ENCODE assay signal across 19 cellular contexts in the genomic region with DNA sequence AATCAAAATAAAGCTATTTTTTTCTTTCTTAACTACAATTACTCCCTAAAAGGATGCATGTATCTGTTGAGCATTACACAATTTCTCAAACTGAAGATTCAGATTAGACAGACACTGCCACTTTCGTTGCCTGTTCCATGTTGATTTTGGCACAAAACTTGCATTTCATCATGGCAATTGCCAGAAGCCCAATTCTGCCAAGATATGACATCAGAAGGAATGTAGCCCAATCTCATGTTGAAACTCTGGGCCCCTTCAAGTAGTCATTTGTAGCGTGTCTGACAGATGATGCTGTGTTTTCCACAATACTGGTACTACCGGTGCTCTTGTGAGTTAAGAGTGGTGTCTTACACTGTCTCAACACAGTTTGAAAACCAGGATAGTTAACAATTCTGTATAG.
DNase-seq lines count a peak whose midpoint lies in the region; ATAC-seq and TF ChIP-seq lines count a peak whose summit lies in the region.
"Had no signal": no experiment of that assay in that cellular context is flagged by ENCODE, and none has a peak within 500 bp of the region (broad histone marks: within the 10 kb centered on the region; RNA-seq: fewer than 3 reads in every experiment).

No MANE protein-coding gene starts in this region.

- DNase-seq in LNCaP clone FGC (ENCODE audit: low read depth) (peak; percentile 49), cardiac fibroblast (ENCODE audit: low read depth in 2 of 2) (peak; percentile 18 to 67), left lung (no peak), stomach (no peak), T-helper 9 cell (no peak), T-helper 17 cell (no peak), dermis blood vessel endothelial cell (no peak), DMS153 (lab: John Stamatoyannopoulos, UW) (no peak)
- DNase-seq: activated CD4-positive, alpha-beta T cell treated with anti-CD3 and anti-CD28 coated beads, Interleukin-2, amount 50 U/mL, for 1 hour; activated T-cell treated with anti-CD3 and anti-CD28 coated beads, Interleukin-2, amount 50 U/mL, for 1 hour; cerebellar nuclear complex; DMS79 treated with DMSO at 0.1 percent for 48 hours; NCI-H1092; SHP77 treated with DMSO at 0.1 percent for 48 hours had no signal

- no peaks in the 10 kb centered on the region for H3K36me3 Mint-ChIP-seq in T-helper 17 cell (ENCODE audit: low read depth)
- H3K36me3 Mint-ChIP-seq: activated naive CD8-positive, alpha-beta T cell treated with anti-CD3 and anti-CD28 coated beads for 36 hours; stimulated activated memory B cell treated with anti-CD40 and anti-IgM and Interleukin-4, amounts not matched to agents 10 μg/mL and 1 μg/mL and 100 μg/mL, for 72 hours had no signal

- 45 to 59% (median 52%) methylated on average over 3 of the region's 3 CpGs for WGBS in stomach, 5 donors

- ATAC-seq in left lung (peak; percentile 69), T-helper 17 cell (no peak)
- ATAC-seq: stimulated activated memory B cell treated with anti-CD40 and anti-IgM and Interleukin-4, amounts not matched to agents 10 μg/mL and 1 μg/mL and 100 μg/mL, for 72 hours had no signal

- no peak overlapping the region for H3K27ac Mint-ChIP-seq in T-helper 17 cell
- H3K27ac Mint-ChIP-seq: activated naive CD8-positive, alpha-beta T cell treated with anti-CD3 and anti-CD28 coated beads for 36 hours; stimulated activated memory B cell treated with anti-CD40 and anti-IgM and Interleukin-4, amounts not matched to agents 10 μg/mL and 1 μg/mL and 100 μg/mL, for 72 hours had no signal

- H3K4me3 ChIP-seq in LNCaP clone FGC (ENCODE audit: low read depth, low read length) (no peak overlapping the region), cardiac fibroblast (replicated peaks in 1 of 2; ENCODE audit: low read depth in 2 of 2, low read length in 2 of 2) (no peak overlapping the region), left lung (no peak overlapping the region), stomach (no peak overlapping the region)
- H3K4me3 ChIP-seq: uterus had no signal

- no peak for TF ChIP-seq POLR2A in stomach (IDR thresholded peaks at IDR 0.05)

- H3K27me3 ChIP-seq in left lung (no peaks in the 10 kb centered on the region), stomach (no peaks in the 10 kb centered on the region)
- H3K27me3 ChIP-seq: uterus had no signal

- H3K4me1 Mint-ChIP-seq in T-helper 17 cell, result no peaks in the 10 kb centered on the region
- H3K4me1 Mint-ChIP-seq: activated naive CD8-positive, alpha-beta T cell treated with anti-CD3 and anti-CD28 coated beads for 36 hours; stimulated activated memory B cell treated with anti-CD40 and anti-IgM and Interleukin-4, amounts not matched to agents 10 μg/mL and 1 μg/mL and 100 μg/mL, for 72 hours had no signal

- H3K4me1 ChIP-seq in left lung (peaks cover 0 to 4% of the 10 kb centered on the region in 2 donors), stomach (peaks cover 0 to 5% (median 0%) of the 10 kb centered on the region in 4 donors)
- H3K4me1 ChIP-seq: BE2C, uterus had no signal

- H3K36me3 ChIP-seq in left lung (no peaks in the 10 kb centered on the region), stomach (no peaks in the 10 kb centered on the region)
- H3K36me3 ChIP-seq: BE2C, uterus had no signal

- intact Hi-C loops in left lung (cut with DNase I), result no loop called here
- intact Hi-C loops in stomach (cut with DNase I; ENCODE audit: low total_unique reads), result no loop called here

- TF ChIP-seq CTCF in LNCaP clone FGC (IDR thresholded peaks at IDR 0.05; ENCODE audit: control insufficient read depth, extremely low read depth, insufficient read depth) (no peak), cardiac fibroblast (IDR thresholded peaks at IDR 0.05; ENCODE audit: low read depth, low read length) (no peak), left lung (IDR thresholded peaks at IDR 0.05) (no peak), stomach (IDR thresholded peaks at IDR 0.05) (no peak)

- no peaks in the 10 kb centered on the region for H3K27me3 Mint-ChIP-seq in T-helper 17 cell
- H3K27me3 Mint-ChIP-seq: activated naive CD8-positive, alpha-beta T cell treated with anti-CD3 and anti-CD28 coated beads for 36 hours; stimulated activated memory B cell treated with anti-CD40 and anti-IgM and Interleukin-4, amounts not matched to agents 10 μg/mL and 1 μg/mL and 100 μg/mL, for 72 hours had no signal

- H3K27ac ChIP-seq in left lung (no peak overlapping the region), stomach (peak overlapping the region in 3 of 5 donors; percentile 5 to 53 (median 44))

- TF ChIP-seq EP300 in stomach (IDR thresholded peaks at IDR 0.05), result no peak

- H3K9me3 ChIP-seq in left lung (no peaks in the 10 kb centered on the region), stomach (no peaks in the 10 kb centered on the region), T-helper 17 cell (ENCODE audit: control insufficient read depth, low read length, poor library complexity, severe bottlenecking) (no peaks in the 10 kb centered on the region)
- H3K9me3 ChIP-seq: BE2C, uterus had no signal

- H3K4me3 Mint-ChIP-seq in T-helper 17 cell, result no peak overlapping the region
- H3K4me3 Mint-ChIP-seq: activated naive CD8-positive, alpha-beta T cell treated with anti-CD3 and anti-CD28 coated beads for 36 hours; nephron progenitor cell; stimulated activated memory B cell treated with anti-CD40 and anti-IgM and Interleukin-4, amounts not matched to agents 10 μg/mL and 1 μg/mL and 100 μg/mL, for 72 hours had no signal

Comparison
In these comparisons a context has a peak if more than half of its experiments do, and no peak if none do; other contexts are left out.
1. DNase-seq: peak in LNCaP clone FGC (single experiment) and cardiac fibroblast (2 of 2); none in left lung (0 of 2), stomach (single experiment), T-helper 9 cell (single experiment), T-helper 17 cell (0 of 3), dermis blood vessel endothelial cell (single experiment) and DMS153 (single experiment).
2. H3K27ac ChIP-seq: peak in stomach (3 of 5); none in left lung (0 of 2).